23 cellular contexts compared by ENCODE assay signal in genomic region chr7:49638166-49638565, GRCh38.
DNase-seq lines count a peak whose midpoint lies in the region; ATAC-seq and TF ChIP-seq lines count a peak whose summit lies in the region.
"Had no signal": no experiment of that assay in that cellular context is flagged by ENCODE, and none has a peak within 500 bp of the region (broad histone marks: within the 10 kb centered on the region; RNA-seq: fewer than 3 reads in every experiment).

No MANE protein-coding gene starts in this region.

- ATAC-seq in HG02798 (IDR thresholded peaks at IDR 0.05; ENCODE audit: poor library complexity, unreplicated experiment), result no peak
- no peak for ATAC-seq in GM21717 (IDR thresholded peaks at IDR 0.05; ENCODE audit: unreplicated experiment)

- no peak overlapping the region for H3K4me3 Mint-ChIP-seq in glutamatergic neuron (ENCODE audit: unreplicated experiment)
- H3K4me3 Mint-ChIP-seq in progenitor cell of endocrine pancreas (ENCODE audit: low read depth), result no peak overlapping the region
- H3K4me3 Mint-ChIP-seq in activated T-cell treated with anti-CD3 and anti-CD28 coated beads, Interleukin-2, amount 50 U/mL, for 24 hours, result no peak overlapping the region
- H3K4me3 Mint-ChIP-seq: B cell; dendritic cell treated with granulocyte-macrophage colony-stimulating factor and Interleukin-4, amounts not matched to agents 40 ng/mL and 50 ng/mL, for 4 days; type B pancreatic cell had no signal

- TF ChIP-seq CTCF in glutamatergic neuron (IDR thresholded peaks at IDR 0.05; ENCODE audit: partially characterized antibody, unreplicated experiment) (peak; percentile 37), progenitor cell of endocrine pancreas (IDR thresholded peaks at IDR 0.05; ENCODE audit: unreplicated experiment) (peak; percentile 21)

- H3K4me1 Mint-ChIP-seq in glutamatergic neuron (ENCODE audit: low read depth, unreplicated experiment), result no peaks in the 10 kb centered on the region
- H3K4me1 Mint-ChIP-seq in progenitor cell of endocrine pancreas (ENCODE audit: low read depth), result no peaks in the 10 kb centered on the region
- peaks cover 2% of the 10 kb centered on the region for H3K4me1 Mint-ChIP-seq in activated T-cell treated with anti-CD3 and anti-CD28 coated beads, Interleukin-2, amount 50 U/mL, for 24 hours (ENCODE audit: low read depth)
- H3K4me1 Mint-ChIP-seq: B cell had no signal

- H3K9me3 Mint-ChIP-seq in glutamatergic neuron (ENCODE audit: unreplicated experiment) (no peaks in the 10 kb centered on the region), progenitor cell of endocrine pancreas (ENCODE audit: low read depth) (no peaks in the 10 kb centered on the region)
- no peaks in the 10 kb centered on the region for H3K9me3 Mint-ChIP-seq in activated T-cell treated with anti-CD3 and anti-CD28 coated beads, Interleukin-2, amount 50 U/mL, for 24 hours
- H3K9me3 Mint-ChIP-seq: dendritic cell treated with granulocyte-macrophage colony-stimulating factor and Interleukin-4, amounts not matched to agents 40 ng/mL and 50 ng/mL, for 4 days; type B pancreatic cell had no signal

- H3K36me3 Mint-ChIP-seq in glutamatergic neuron (ENCODE audit: unreplicated experiment) (no peaks in the 10 kb centered on the region), progenitor cell of endocrine pancreas (ENCODE audit: insufficient read depth) (no peaks in the 10 kb centered on the region)
- H3K36me3 Mint-ChIP-seq in activated T-cell treated with anti-CD3 and anti-CD28 coated beads, Interleukin-2, amount 50 U/mL, for 24 hours (ENCODE audit: low read depth), result no peaks in the 10 kb centered on the region
- H3K36me3 Mint-ChIP-seq: type B pancreatic cell had no signal

- peaks cover 1% of the 10 kb centered on the region for H3K27me3 Mint-ChIP-seq in glutamatergic neuron (ENCODE audit: unreplicated experiment)
- no peaks in the 10 kb centered on the region for H3K27me3 Mint-ChIP-seq in progenitor cell of endocrine pancreas
- H3K27me3 Mint-ChIP-seq in activated T-cell treated with anti-CD3 and anti-CD28 coated beads, Interleukin-2, amount 50 U/mL, for 24 hours, result no peaks in the 10 kb centered on the region
- H3K27me3 Mint-ChIP-seq: B cell, type B pancreatic cell had no signal

- H3K27ac Mint-ChIP-seq in glutamatergic neuron (ENCODE audit: unreplicated experiment) (no peak overlapping the region), progenitor cell of endocrine pancreas (no peak overlapping the region)
- no peak overlapping the region for H3K27ac Mint-ChIP-seq in activated T-cell treated with anti-CD3 and anti-CD28 coated beads, Interleukin-2, amount 50 U/mL, for 24 hours
- H3K27ac Mint-ChIP-seq: B cell; dendritic cell treated with granulocyte-macrophage colony-stimulating factor and Interleukin-4, amounts not matched to agents 40 ng/mL and 50 ng/mL, for 4 days; type B pancreatic cell had no signal

- DNase-seq in DMS53 (lab: John Stamatoyannopoulos, UW) (peak; percentile 66), DMS53 treated with DMSO at 0.1 percent for 48 hours (lab: John Stamatoyannopoulos, UW; ENCODE audit: unreplicated experiment) (no peak), NOMO-1 (lab: John Stamatoyannopoulos, UW; ENCODE audit: unreplicated experiment in 2 of 2) (peak; percentile 76 to 79), glutamatergic neuron (no peak), progenitor cell of endocrine pancreas (ENCODE audit: low spot score, unreplicated experiment) (no peak)
- DNase-seq in activated T-cell treated with anti-CD3 and anti-CD28 coated beads, Interleukin-2, amount 50 U/mL, for 24 hours, result no peak
- DNase-seq: activated CD4-positive, alpha-beta T cell treated with anti-CD3 and anti-CD28 coated beads for 48 hours; activated CD8-positive, alpha-beta memory T cell treated with anti-CD3 and anti-CD28 coated beads, Interleukin-2, amount 50 U/mL, for 4 hours; activated effector memory CD4-positive, alpha-beta T cell treated with Interleukin-2 at 50 U/mL for 16 hours; Calu3; foreskin melanocyte; left cardiac atrium; NCI-H1105 treated with DMSO at 0.1 percent for 48 hours; NCI-H2107; NCI-H748 treated with DMSO at 0.1 percent for 48 hours; psoas muscle; stimulated activated CD4-positive, alpha-beta T cell treated with anti-CD3 and anti-CD28 coated beads, Interleukin-4, amount 100 ng/mL, for 24 hours; stomach had no signal

Comparison
In these comparisons a context has a peak if more than half of its experiments do, and no peak if none do; other contexts are left out.
1. DNase-seq: peak in DMS53 (single experiment) and NOMO-1 (2 of 2); none in DMS53 treated with DMSO at 0.1 percent for 48 hours (single experiment), glutamatergic neuron (single experiment), progenitor cell of endocrine pancreas (single experiment) and activated T-cell treated with anti-CD3 and anti-CD28 coated beads, Interleukin-2, amount 50 U/mL, for 24 hours (single experiment).